Comparison of ENCODE assay signal across 8 cellular contexts in genomic region chr1:8858112-8858668, GRCh38. TPM values are rescaled to one million over a fixed set of nuclear protein-coding genes. Genes with fewer than 3 reads are reported as not detected.
DNase-seq lines count a peak whose midpoint lies in the region; ATAC-seq and TF ChIP-seq lines count a peak whose summit lies in the region.

No MANE protein-coding gene starts in this region.

- ATAC-seq in activated B cell treated with CpG ODN at 0.5 μM for 24 hours (ENCODE audit: low read depth) (no peak), left ventricle myocardium superior (peak; percentile 62), HG03442 (IDR thresholded peaks at IDR 0.05; ENCODE audit: unreplicated experiment) (no peak)

- no peak overlapping the region for H3K4me3 Mint-ChIP-seq in activated CD4-positive, alpha-beta T cell treated with anti-CD3 and anti-CD28 coated beads, Interleukin-2, amount 10 ng/mL, durations not matched to agents 24 days and 14 days
- no peak overlapping the region for H3K4me3 Mint-ChIP-seq in activated B cell treated with CpG ODN at 0.5 μM for 24 hours

- peak; percentile 75 for DNase-seq in activated CD4-positive, alpha-beta T cell treated with anti-CD3 and anti-CD28 coated beads, Interleukin-2, amount 10 ng/mL, durations not matched to agents 24 days and 14 days
- no peak for DNase-seq in activated CD4-positive, alpha-beta T cell treated with anti-CD3 and anti-CD28 coated beads, Interleukin-2, amount 50 U/mL, for 4 hours
- DNase-seq in activated B cell treated with CpG ODN at 0.5 μM for 24 hours: no peak
- no peak for DNase-seq in left ventricle myocardium superior
- peak; percentile 75 for DNase-seq in stromal cell of bone marrow (ENCODE audit: low read depth)
- no peak for DNase-seq in NCI-H1417 (lab: John Stamatoyannopoulos, UW)
- DNase-seq in NCI-H524 (lab: John Stamatoyannopoulos, UW): no peak

- POLR2A ChIA-PET in activated B cell treated with CpG ODN at 0.5 μM for 24 hours (lab: Charles Lee): interaction anchor here (0.6 to 3.5 kb wide), 5 partner anchors 8 to 58 kb away, joined by 4 to 30 read pairs (median 6); partner anchors contain the start of genes ENO1 and RERE

- CTCF ChIA-PET in activated B cell treated with CpG ODN at 0.5 μM for 24 hours (lab: Charles Lee): interaction anchor here (0.7 to 4.5 kb wide), 12 partner anchors 10 to 447 kb away, joined by 3 to 46 read pairs (median 4); partner anchors contain the start of gene ENO1

- intact Hi-C loops in activated CD4-positive, alpha-beta T cell treated with anti-CD3 and anti-CD28 coated beads, Interleukin-2, amount 10 ng/mL, durations not matched to agents 24 days and 14 days (cut with micrococcal nuclease): loop anchor here (2.0 to 5.0 kb wide), 2 partner anchors 15 to 41 kb away; partner anchors contain the start of gene RERE
- intact Hi-C loops in activated B cell treated with CpG ODN at 0.5 μM for 24 hours (cut with micrococcal nuclease) (loop anchor here (2.0 kb wide), 1 partner anchor 61 kb away; no protein-coding TSS in a partner anchor), left ventricle myocardium superior (cut with micrococcal nuclease) (no loop called here)

- peaks cover 62% of the 10 kb centered on the region for H3K36me3 Mint-ChIP-seq in activated CD4-positive, alpha-beta T cell treated with anti-CD3 and anti-CD28 coated beads, Interleukin-2, amount 10 ng/mL, durations not matched to agents 24 days and 14 days (ENCODE audit: low read depth)
- peaks cover 61% of the 10 kb centered on the region for H3K36me3 Mint-ChIP-seq in activated B cell treated with CpG ODN at 0.5 μM for 24 hours (ENCODE audit: low read depth)

- peaks cover 29% of the 10 kb centered on the region for H3K4me1 Mint-ChIP-seq in activated CD4-positive, alpha-beta T cell treated with anti-CD3 and anti-CD28 coated beads, Interleukin-2, amount 10 ng/mL, durations not matched to agents 24 days and 14 days
- H3K4me1 Mint-ChIP-seq in activated B cell treated with CpG ODN at 0.5 μM for 24 hours: peaks cover 21% of the 10 kb centered on the region

- peak overlapping the region; percentile 78 for H3K27ac Mint-ChIP-seq in activated CD4-positive, alpha-beta T cell treated with anti-CD3 and anti-CD28 coated beads, Interleukin-2, amount 10 ng/mL, durations not matched to agents 24 days and 14 days
- H3K27ac Mint-ChIP-seq in activated B cell treated with CpG ODN at 0.5 μM for 24 hours: peak overlapping the region; percentile 1

- no peaks in the 10 kb centered on the region for H3K27me3 Mint-ChIP-seq in activated CD4-positive, alpha-beta T cell treated with anti-CD3 and anti-CD28 coated beads, Interleukin-2, amount 10 ng/mL, durations not matched to agents 24 days and 14 days
- H3K27me3 Mint-ChIP-seq in activated B cell treated with CpG ODN at 0.5 μM for 24 hours: no peaks in the 10 kb centered on the region

- TF ChIP-seq CTCF in activated B cell treated with CpG ODN at 0.5 μM for 24 hours (IDR thresholded peaks at IDR 0.05): no peak

- H3K9me3 Mint-ChIP-seq in activated CD4-positive, alpha-beta T cell treated with anti-CD3 and anti-CD28 coated beads, Interleukin-2, amount 10 ng/mL, durations not matched to agents 24 days and 14 days: no peaks in the 10 kb centered on the region
- H3K9me3 Mint-ChIP-seq in activated B cell treated with CpG ODN at 0.5 μM for 24 hours: no peaks in the 10 kb centered on the region

RNA-seq across cellular contexts. Expression of gene ENO1, which starts 20.3 kb away (rescaled TPM):
- total RNA-seq in activated CD4-positive, alpha-beta T cell treated with anti-CD3 and anti-CD28 coated beads, Interleukin-2, amount 10 ng/mL, durations not matched to agents 24 days and 14 days: 3,899 and 3,999 TPM in 2 replicates
- total RNA-seq in activated B cell treated with CpG ODN at 0.5 μM for 24 hours (837 and 886 TPM in 2 replicates), left ventricle myocardium superior (126 TPM)

RNA-seq across cellular contexts. Expression of gene RERE, which starts 40.8 kb away (rescaled TPM):
- 69.3 and 85.6 TPM in 2 replicates for total RNA-seq in activated CD4-positive, alpha-beta T cell treated with anti-CD3 and anti-CD28 coated beads, Interleukin-2, amount 10 ng/mL, durations not matched to agents 24 days and 14 days
- total RNA-seq in activated B cell treated with CpG ODN at 0.5 μM for 24 hours: 90.5 and 98.8 TPM in 2 replicates
- total RNA-seq in left ventricle myocardium superior: 115 TPM

Comparison
In these comparisons a context has a peak if more than half of its experiments do, and no peak if none do; other contexts are left out.
1. DNase-seq: peak in activated CD4-positive, alpha-beta T cell treated with anti-CD3 and anti-CD28 coated beads, Interleukin-2, amount 10 ng/mL, durations not matched to agents 24 days and 14 days (single experiment) and stromal cell of bone marrow (single experiment); none in activated CD4-positive, alpha-beta T cell treated with anti-CD3 and anti-CD28 coated beads, Interleukin-2, amount 50 U/mL, for 4 hours (0 of 2), activated B cell treated with CpG ODN at 0.5 μM for 24 hours (single experiment), left ventricle myocardium superior (single experiment), NCI-H1417 (0 of 3) and NCI-H524 (0 of 2).